3 cellular contexts compared by ENCODE assay signal in the genomic region with DNA sequence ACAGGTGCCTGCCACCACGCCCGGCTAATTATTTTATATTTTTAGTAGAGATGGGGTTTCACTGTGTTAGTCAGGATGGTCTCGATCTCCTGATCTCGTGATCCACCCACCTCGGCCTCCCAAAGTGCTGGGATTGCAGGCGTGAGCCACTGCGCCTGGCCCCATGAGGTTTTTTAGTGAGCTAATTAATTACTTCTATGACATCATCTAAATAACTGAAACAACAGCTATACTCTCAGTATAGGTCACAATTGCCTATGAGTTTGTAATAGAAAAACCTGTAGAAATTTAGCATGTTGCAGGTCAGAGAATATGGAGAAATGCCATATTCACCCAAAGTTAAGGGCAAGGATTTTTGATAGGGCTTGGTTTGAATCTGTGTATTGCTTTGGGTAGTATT.
TF ChIP-seq lines count a peak whose summit lies in the region.
"Not testable (repeated sequence)": the region's sequence is repeated elsewhere in the genome, so short reads cannot be mapped to it uniquely, and the experiment has no call there.

No MANE protein-coding gene starts in this region.

TF ChIP-seq in HEK293, 187 proteins besides CTCF, POLR2A, EP300 and RAD21:
- TF ChIP-seq, protein P1, sequence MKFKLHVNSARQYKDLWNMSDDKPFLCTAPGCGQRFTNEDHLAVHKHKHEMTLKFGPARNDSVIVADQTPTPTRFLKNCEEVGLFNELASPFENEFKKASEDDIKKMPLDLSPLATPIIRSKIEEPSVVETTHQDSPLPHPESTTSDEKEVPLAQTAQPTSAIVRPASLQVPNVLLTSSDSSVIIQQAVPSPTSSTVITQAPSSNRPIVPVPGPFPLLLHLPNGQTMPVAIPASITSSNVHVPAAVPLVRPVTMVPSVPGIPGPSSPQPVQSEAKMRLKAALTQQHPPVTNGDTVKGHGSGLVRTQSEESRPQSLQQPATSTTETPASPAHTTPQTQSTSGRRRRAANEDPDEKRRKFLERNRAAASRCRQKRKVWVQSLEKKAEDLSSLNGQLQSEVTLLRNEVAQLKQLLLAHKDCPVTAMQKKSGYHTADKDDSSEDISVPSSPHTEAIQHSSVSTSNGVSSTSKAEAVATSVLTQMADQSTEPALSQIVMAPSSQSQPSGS (tag by site-specific recombination; IDR thresholded peaks at IDR 0.05; ENCODE audit: low read depth) = peak; percentile 63
TF ChIP-seq in HEK293: peak in this region for 1; not testable (repeated sequence) for 186.

TF ChIP-seq in GM12878, 131 proteins besides CTCF, POLR2A, EP300 and RAD21:
- peak; percentile 51; the same call in 1 of the 2 replicates for TF ChIP-seq ATF7 (IDR thresholded peaks at IDR 0.05; ENCODE audit: low read depth)

TF ChIP-seq in HepG2, 621 proteins besides CTCF, POLR2A, EP300 and RAD21:
- peak; percentile 83 for TF ChIP-seq ATF7 (IDR thresholded peaks at IDR 0.05)
- TF ChIP-seq ATF7 (CRISPR knock-in tag; IDR thresholded peaks at IDR 0.05) = not testable (repeated sequence)
